8 cellular contexts compared by ENCODE assay signal in genomic region chr7:149497467-149498261, GRCh38. TPM values are rescaled to one million over a fixed set of nuclear protein-coding genes. Genes with fewer than 3 reads are reported as not detected.
A peak's percentile ranks its signal among the peaks of the same experiment; 100 is the strongest.
DNase-seq lines count a peak whose midpoint lies in the region; ATAC-seq, FAIRE-seq and TF ChIP-seq lines count a peak whose summit lies in the region.

Gene ZNF746 (minus strand): TSS chr7:149497809. CDS start chr7:149497536, 273 bp downstream.

- H3K27me3 Mint-ChIP-seq in naive thymus-derived CD8-positive, alpha-beta T cell, result no peaks in the 10 kb centered on the region
- peaks cover 0 to 11% of the 10 kb centered on the region in 2 donors for H3K27me3 Mint-ChIP-seq in stimulated activated naive B cell treated with anti-CD40 and anti-IgM and Interleukin-4, amounts not matched to agents 10 μg/mL and 1 μg/mL and 100 μg/mL, for 72 hours

- H3K4me3 Mint-ChIP-seq in naive thymus-derived CD8-positive, alpha-beta T cell, result peak within 1 kb of the TSS; percentile 91 to 99 (median 96)
- peak within 1 kb of the TSS; percentile 98 to 99 for H3K4me3 Mint-ChIP-seq in stimulated activated naive B cell treated with anti-CD40 and anti-IgM and Interleukin-4, amounts not matched to agents 10 μg/mL and 1 μg/mL and 100 μg/mL, for 72 hours

- no peaks in the 10 kb centered on the region for H4K20me1 ChIP-seq in fibroblast of lung (ENCODE audit: control insufficient read depth, extremely low read depth, insufficient read depth, low read length)

- H3K9me3 ChIP-seq in Peyer's patch (no peaks in the 10 kb centered on the region), fibroblast of lung (ENCODE audit: control insufficient read depth, insufficient read depth, low read depth, low read length) (no peaks in the 10 kb centered on the region)

- H3K36me3 ChIP-seq in Peyer's patch (peaks cover 0 to 15% (median 0%) of the 10 kb centered on the region in 3 donors), fibroblast of lung (ENCODE audit: control insufficient read depth, insufficient read depth, low read length) (peaks cover 13% of the 10 kb centered on the region)

- POLR2A ChIA-PET in naive thymus-derived CD8-positive, alpha-beta T cell (lab: Charles Lee), result interaction anchor here (2.5 kb wide), 1 partner anchor 37 kb away, joined by 13 read pairs; the partner anchor contains the start of gene ZNF777

- peak within 1 kb of the TSS; percentile 16 for H2AFZ ChIP-seq in fibroblast of lung (ENCODE audit: low read length)

- no peak for FAIRE-seq in HTR-8/SVneo (lab: Jason Lieb, UNC)

- H3K27ac ChIP-seq in Peyer's patch (peak within 1 kb of the TSS; percentile 78 to 95 (median 82)), fibroblast of lung (ENCODE audit: insufficient read depth, low read length) (peak within 1 kb of the TSS; percentile 69)

- H3K4me2 ChIP-seq in fibroblast of lung (ENCODE audit: extremely low read depth, insufficient read depth, low read length), result peak within 1 kb of the TSS; percentile 82

- peak; percentile 31 for DNase-seq in DMS114 treated with DMSO at 0.1 percent for 48 hours (lab: John Stamatoyannopoulos, UW; ENCODE audit: unreplicated experiment)
- peak; percentile 87 for DNase-seq in HTR-8/SVneo (ENCODE audit: insufficient read length, low spot score)
- peak; percentile 77 to 91 (median 90) for DNase-seq in Peyer's patch
- peak; percentile 71 for DNase-seq in activated T-helper 1 cell treated with Interleukin-2 at 50 U/mL for 16 hours (ENCODE audit: low read depth)
- DNase-seq in fibroblast of lung (ENCODE audit: low read depth in 2 of 2), result peak; percentile 72 to 79
- peak; percentile 68 to 86 (median 76) for DNase-seq in naive thymus-derived CD8-positive, alpha-beta T cell
- peak; percentile 79 for DNase-seq in stimulated activated naive B cell treated with anti-CD40 and anti-IgM and Interleukin-4, amounts not matched to agents 10 μg/mL and 1 μg/mL and 100 μg/mL, for 72 hours

- H3K9me3 Mint-ChIP-seq in naive thymus-derived CD8-positive, alpha-beta T cell, result no peaks in the 10 kb centered on the region
- H3K9me3 Mint-ChIP-seq in stimulated activated naive B cell treated with anti-CD40 and anti-IgM and Interleukin-4, amounts not matched to agents 10 μg/mL and 1 μg/mL and 100 μg/mL, for 72 hours, result no peaks in the 10 kb centered on the region

- peak within 1 kb of the TSS; percentile 77 for H3K9ac ChIP-seq in fibroblast of lung (ENCODE audit: insufficient read depth, low read length)

- H3K4me1 Mint-ChIP-seq in naive thymus-derived CD8-positive, alpha-beta T cell, result peaks cover 16 to 40% (median 34%) of the 10 kb centered on the region in 4 donors
- H3K4me1 Mint-ChIP-seq in stimulated activated naive B cell treated with anti-CD40 and anti-IgM and Interleukin-4, amounts not matched to agents 10 μg/mL and 1 μg/mL and 100 μg/mL, for 72 hours, result peaks cover 25 to 45% of the 10 kb centered on the region in 2 donors

- no peaks in the 10 kb centered on the region for H3K27me3 ChIP-seq in Peyer's patch
- H3K27me3 ChIP-seq in fibroblast of lung (ENCODE audit: control insufficient read depth, insufficient read depth, low read length), result peaks cover 6% of the 10 kb centered on the region

- H3K4me1 ChIP-seq in Peyer's patch (peaks cover 0 to 23% (median 0%) of the 10 kb centered on the region in 4 donors), fibroblast of lung (ENCODE audit: control insufficient read depth, extremely low read depth, insufficient read depth, low read length) (peaks cover 7% of the 10 kb centered on the region)

- ATAC-seq in GM21367 (IDR thresholded peaks at IDR 0.05; ENCODE audit: unreplicated experiment), result peak; percentile 93
- ATAC-seq in naive thymus-derived CD8-positive, alpha-beta T cell, result peak; percentile 90 to 91
- ATAC-seq in stimulated activated naive B cell treated with anti-CD40 and anti-IgM and Interleukin-4, amounts not matched to agents 10 μg/mL and 1 μg/mL and 100 μg/mL, for 72 hours (replicated peaks), result peak; percentile 94 to 95

- peaks cover 19% of the 10 kb centered on the region for H3K79me2 ChIP-seq in fibroblast of lung (ENCODE audit: control insufficient read depth, insufficient read depth, low read length)

- TF ChIP-seq CTCF in Peyer's patch (IDR thresholded peaks at IDR 0.05) (peak; percentile 45 to 92 (median 67)), fibroblast of lung (conservative IDR thresholded peaks at IDR 0.05 in 1 of 2, IDR thresholded peaks at IDR 0.05 in 1 of 2; ENCODE audit: low read depth in 1 of 2, low read length in 2 of 2) (peak; percentile 35 to 37)

- peaks cover 0 to 22% (median 2%) of the 10 kb centered on the region in 3 donors for H3K36me3 Mint-ChIP-seq in naive thymus-derived CD8-positive, alpha-beta T cell
- peaks cover 18 to 30% of the 10 kb centered on the region in 2 donors for H3K36me3 Mint-ChIP-seq in stimulated activated naive B cell treated with anti-CD40 and anti-IgM and Interleukin-4, amounts not matched to agents 10 μg/mL and 1 μg/mL and 100 μg/mL, for 72 hours

- peak within 1 kb of the TSS; percentile 86 to 98 (median 94) for H3K27ac Mint-ChIP-seq in naive thymus-derived CD8-positive, alpha-beta T cell
- H3K27ac Mint-ChIP-seq in stimulated activated naive B cell treated with anti-CD40 and anti-IgM and Interleukin-4, amounts not matched to agents 10 μg/mL and 1 μg/mL and 100 μg/mL, for 72 hours, result peak within 1 kb of the TSS; percentile 99

- peak in 1 of 2 donors; percentile 49 for TF ChIP-seq POLR2A in Peyer's patch (IDR thresholded peaks at IDR 0.05)

- H3K4me3 ChIP-seq in Peyer's patch (peak within 1 kb of the TSS; percentile 82 to 96 (median 90)), fibroblast of lung (replicated peaks in 1 of 4; ENCODE audit: control extremely low read depth in 1 of 4, insufficient read depth in 1 of 4, low read depth in 3 of 4, low read length in 4 of 4) (peak within 1 kb of the TSS; percentile 62 to 89 (median 80))

RNA-seq across cellular contexts. Expression of gene ZNF746, which starts in this region (rescaled TPM):
- total RNA-seq in Peyer's patch (10 to 100 TPM; 17.3 to 28.1 (median 23.4) TPM), fibroblast of lung (17.2 and 21.5 TPM in 2 replicates)
- polyA plus RNA-seq in fibroblast of lung, result 5.9 and 7.3 TPM in 2 replicates
- 9.0 and 10.6 TPM in 2 replicates for polyA plus RNA-seq in fibroblast of lung (2012)
- polyA minus RNA-seq in fibroblast of lung (ENCODE audit: low replicate concordance), result 7.8 and 9.2 TPM in 2 replicates
- 10 to 100 TPM; 24.4 to 26.0 TPM for total RNA-seq in naive thymus-derived CD8-positive, alpha-beta T cell
- 10 to 100 TPM in 1 of 3 donors, 1 to 10 TPM in 2; 5.9 to 10.9 (median 7.2) TPM for polyA plus RNA-seq in naive thymus-derived CD8-positive, alpha-beta T cell

Comparison
In these comparisons a context has a peak if more than half of its experiments do, and no peak if none do; other contexts are left out.
1. Peak in every context shown above with its lines: DNase-seq, ATAC-seq, H3K4me3 ChIP-seq and H3K27ac ChIP-seq.
2. DNase-seq: peak in every context shown above with its lines; median percentile 90 in Peyer's patch; 87 in HTR-8/SVneo; 79 in stimulated activated naive B cell treated with anti-CD40 and anti-IgM and Interleukin-4, amounts not matched to agents 10 μg/mL and 1 μg/mL and 100 μg/mL, for 72 hours; 76 in naive thymus-derived CD8-positive, alpha-beta T cell; 76 in fibroblast of lung; 71 in activated T-helper 1 cell treated with Interleukin-2 at 50 U/mL for 16 hours; 31 in DMS114 treated with DMSO at 0.1 percent for 48 hours.